ENCODE assay signal across 1 cellular context in the genomic region with DNA sequence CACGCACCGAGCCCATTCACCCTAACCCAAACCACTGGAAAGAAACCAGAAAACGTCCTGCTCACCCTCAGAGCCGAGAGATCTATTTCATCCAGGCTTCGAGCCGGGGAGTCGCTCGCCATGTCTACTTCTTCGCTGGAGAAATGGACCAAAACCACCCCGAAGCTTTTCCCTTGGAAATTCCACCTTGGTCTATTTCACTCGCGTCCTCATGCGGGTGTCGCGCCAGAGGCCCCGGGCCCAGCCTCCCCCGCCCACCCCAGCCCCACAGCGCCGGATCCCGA.
TF ChIP-seq lines count a peak whose summit lies in the region.

No MANE protein-coding gene starts in this region.

TF ChIP-seq in H1, 55 proteins besides CTCF, POLR2A, EP300 and RAD21 (continued from another document):
- TF ChIP-seq KDM4A (IDR thresholded peaks at IDR 0.05; ENCODE audit: low read depth, low read length, severe bottlenecking) = no peak
- no peak for TF ChIP-seq SUZ12 (IDR thresholded peaks at IDR 0.05; ENCODE audit: low read length)
- no peak for TF ChIP-seq JUND (IDR thresholded peaks at IDR 0.05; ENCODE audit: low read length)
- TF ChIP-seq CTBP2 (IDR thresholded peaks at IDR 0.05; ENCODE audit: borderline replicate concordance, insufficient read depth, insufficient read length, low read length) = no peak
- TF ChIP-seq, protein P1, sequence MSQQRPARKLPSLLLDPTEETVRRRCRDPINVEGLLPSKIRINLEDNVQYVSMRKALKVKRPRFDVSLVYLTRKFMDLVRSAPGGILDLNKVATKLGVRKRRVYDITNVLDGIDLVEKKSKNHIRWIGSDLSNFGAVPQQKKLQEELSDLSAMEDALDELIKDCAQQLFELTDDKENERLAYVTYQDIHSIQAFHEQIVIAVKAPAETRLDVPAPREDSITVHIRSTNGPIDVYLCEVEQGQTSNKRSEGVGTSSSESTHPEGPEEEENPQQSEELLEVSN (IDR thresholded peaks at IDR 0.05) = no peak
